ENCODE assay signal across 14 cellular contexts in the genomic region with DNA sequence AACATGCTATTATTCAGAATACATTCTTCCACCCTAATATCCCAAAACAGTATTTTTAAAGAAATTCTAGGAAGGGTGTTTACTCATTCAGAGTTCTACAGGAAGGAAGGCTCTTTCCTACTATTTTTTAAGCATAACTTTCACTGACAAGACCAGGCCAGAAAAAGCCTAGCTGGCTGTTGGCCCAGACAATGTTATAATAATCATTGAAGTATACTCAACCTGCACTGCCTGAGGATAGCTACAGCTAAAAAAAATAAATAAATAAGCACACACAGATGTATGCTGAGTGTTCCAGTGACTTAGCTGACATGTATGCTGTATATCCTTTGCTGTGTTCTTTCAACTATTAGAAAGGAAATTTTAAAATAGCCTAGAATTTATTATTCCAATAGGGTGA.
DNase-seq lines count a peak whose midpoint lies in the region; ATAC-seq and TF ChIP-seq lines count a peak whose summit lies in the region.
"Had no signal": no experiment of that assay in that cellular context is flagged by ENCODE, and none has a peak within 500 bp of the region (broad histone marks: within the 10 kb centered on the region; RNA-seq: fewer than 3 reads in every experiment).

No MANE protein-coding gene starts in this region.

- H3K36me3 ChIP-seq in adrenal gland (replicated peaks in 1 of 2) (no peaks in the 10 kb centered on the region), prostate gland (no peaks in the 10 kb centered on the region)

- H3K9me3 ChIP-seq in adrenal gland (replicated peaks in 1 of 3) (peaks cover 0 to 4% (median 0%) of the 10 kb centered on the region in 3 donors), prostate gland (no peaks in the 10 kb centered on the region)

- H3K4me1 ChIP-seq in adrenal gland (replicated peaks in 1 of 2) = peaks cover 5 to 38% of the 10 kb centered on the region in 2 donors
- no peaks in the 10 kb centered on the region for H3K4me1 ChIP-seq in prostate gland (replicated peaks)

- H3K4me3 ChIP-seq in adrenal gland (no peak overlapping the region), fibroblast of villous mesenchyme (ENCODE audit: low read depth, low read length) (no peak overlapping the region), prostate gland (no peak overlapping the region)

- TF ChIP-seq CTCF in adrenal gland (IDR thresholded peaks at IDR 0.05) (no peak), fibroblast of villous mesenchyme (IDR thresholded peaks at IDR 0.05; ENCODE audit: insufficient read depth, low read depth, low read length) (no peak), prostate gland (IDR thresholded peaks at IDR 0.05) (no peak)

- ATAC-seq in HG02623 (IDR thresholded peaks at IDR 0.05; ENCODE audit: unreplicated experiment) (no peak), GM18517 (IDR thresholded peaks at IDR 0.05; ENCODE audit: unreplicated experiment) (no peak)
- ATAC-seq: activated CD4-positive, alpha-beta T cell treated with anti-CD3 and anti-CD28 coated beads for 36 hours; stimulated activated naive CD8-positive, alpha-beta T cell treated with anti-CD3 and anti-CD28 coated beads, Interleukin-15, Interleukin-2, amounts not matched to agents 100 U/mL and 50 U/mL, for 24 hours had no signal

- intact Hi-C loops in adrenal gland (cut with DNase I) (no loop called here), prostate gland (cut with DNase I) (no loop called here)

- TF ChIP-seq POLR2A in adrenal gland (IDR thresholded peaks at IDR 0.05) (no peak), prostate gland (IDR thresholded peaks at IDR 0.05) (no peak)

- DNase-seq in HCEC 1CT (peak; percentile 9), adrenal gland (peak; percentile 24 to 75 (median 36)), fibroblast of villous mesenchyme (ENCODE audit: low read depth) (peak; percentile 53), prostate gland (ENCODE audit: low spot score) (peak; percentile 48), NCI-H524 treated with DMSO at 0.1 percent for 48 hours (lab: John Stamatoyannopoulos, UW) (no peak), glomerular visceral epithelial cell (ENCODE audit: extremely low spot score) (no peak)
- DNase-seq: activated CD4-positive, alpha-beta T cell treated with anti-CD3 and anti-CD28 coated beads for 36 hours; CD4-positive, CD25-positive, alpha-beta regulatory T cell; KBM-7; NCI-H526; nephron progenitor cell; stimulated activated naive CD8-positive, alpha-beta T cell treated with anti-CD3 and anti-CD28 coated beads, Interleukin-15, Interleukin-2, amounts not matched to agents 100 U/mL and 50 U/mL, for 24 hours had no signal

- H3K27me3 ChIP-seq in adrenal gland = no peaks in the 10 kb centered on the region
- no peaks in the 10 kb centered on the region for H3K27me3 ChIP-seq in prostate gland (replicated peaks; ENCODE audit: insufficient read depth)

- H3K27ac ChIP-seq in adrenal gland = no peak overlapping the region
- no peak overlapping the region for H3K27ac ChIP-seq in prostate gland

Comparison
In these comparisons a context has a peak if more than half of its experiments do, and no peak if none do; other contexts are left out.
1. DNase-seq: peak in HCEC 1CT (single experiment), adrenal gland (7 of 7), fibroblast of villous mesenchyme (single experiment) and prostate gland (single experiment); none in NCI-H524 treated with DMSO at 0.1 percent for 48 hours (single experiment) and glomerular visceral epithelial cell (single experiment).